In the genomic region with DNA sequence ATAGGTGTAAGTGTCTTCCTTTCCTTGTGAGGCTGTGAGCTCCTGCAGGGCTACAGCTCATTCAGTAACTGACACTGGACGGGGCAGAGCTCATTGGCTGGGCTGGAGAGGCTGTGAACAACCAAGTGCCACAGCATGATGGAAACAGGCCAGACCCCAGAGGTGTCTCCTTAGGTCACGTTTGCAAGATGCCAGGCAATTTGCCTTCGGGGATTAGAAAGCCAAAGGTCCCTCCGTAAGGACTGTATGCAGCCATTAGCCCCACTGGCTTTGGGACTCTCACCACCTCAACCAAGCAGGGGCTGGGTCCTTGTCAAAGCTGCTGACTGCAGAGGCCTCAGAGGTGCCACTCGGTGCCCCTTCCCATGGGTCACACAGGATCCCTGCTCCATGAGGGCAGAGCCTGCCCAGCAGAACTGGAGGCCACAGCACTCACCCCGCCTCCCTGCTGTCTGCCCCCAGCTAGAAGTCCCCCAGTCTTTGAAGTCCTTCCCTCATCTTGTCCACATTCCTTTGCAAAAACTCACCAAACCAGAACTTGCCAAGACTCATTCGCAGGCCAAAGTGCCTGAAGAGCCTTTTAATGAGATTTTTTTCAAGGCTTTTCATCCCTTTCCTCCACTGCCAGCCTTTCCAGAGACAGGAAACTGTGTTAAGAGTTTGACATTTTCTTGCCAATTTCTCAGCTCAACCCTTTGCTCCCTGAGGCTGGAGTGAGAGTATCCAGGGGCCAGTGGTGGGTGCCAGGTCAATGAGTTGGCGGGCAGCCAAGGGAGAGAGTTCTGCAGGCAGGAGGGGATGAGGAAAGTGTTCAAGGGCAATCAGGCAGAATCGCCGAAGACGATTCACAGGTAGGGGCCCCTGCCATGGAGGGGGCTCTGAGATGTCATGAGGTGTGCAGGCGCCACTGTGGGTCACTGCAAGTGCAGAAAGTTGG, we compare ENCODE assay signal across 1 cellular context.
TF ChIP-seq lines count a peak whose summit lies in the region.

No MANE protein-coding gene starts in this region.

TF ChIP-seq in H1, 55 proteins besides CTCF, POLR2A, EP300 and RAD21:
- TF ChIP-seq HDAC6 (IDR thresholded peaks at IDR 0.05; ENCODE audit: low read depth, low read length) = no peak
- TF ChIP-seq JUN (IDR thresholded peaks at IDR 0.05; ENCODE audit: low read depth, low read length) = no peak
- no peak for TF ChIP-seq CBX8 (IDR thresholded peaks at IDR 0.05; ENCODE audit: borderline replicate concordance, low read depth, low read length)
- no peak for TF ChIP-seq CHD1 (IDR thresholded peaks at IDR 0.05; ENCODE audit: low read depth, low read length)
- TF ChIP-seq ZNF274 (IDR thresholded peaks at IDR 0.05; ENCODE audit: borderline replicate concordance, extremely low read depth, low read length) = no peak
